ENCODE assay signal across 11 cellular contexts in genomic region chr22:32649515-32650200, GRCh38.
DNase-seq lines count a peak whose midpoint lies in the region; ATAC-seq and TF ChIP-seq lines count a peak whose summit lies in the region.
"Had no signal": no experiment of that assay in that cellular context is flagged by ENCODE, and none has a peak within 500 bp of the region (broad histone marks: within the 10 kb centered on the region; RNA-seq: fewer than 3 reads in every experiment).

No MANE protein-coding gene starts in this region.

- H3K9me3 ChIP-seq in skeletal muscle tissue (ENCODE audit: control insufficient read depth in 3 of 3, low read length in 3 of 3) = peaks cover 0 to 6% (median 0%) of the 10 kb centered on the region in 3 donors

- ATAC-seq in naive thymus-derived CD8-positive, alpha-beta T cell = no peak
- no peak for ATAC-seq in GM18907 (IDR thresholded peaks at IDR 0.05; ENCODE audit: unreplicated experiment)

- no peak for TF ChIP-seq CTCF in fibroblast of the aortic adventitia (IDR thresholded peaks at IDR 0.05; ENCODE audit: insufficient read depth, low read length)

- peak; percentile 78 for DNase-seq in EL
- DNase-seq in MV-4-11 (lab: John Stamatoyannopoulos, UW) = peak; percentile 94
- DNase-seq in fibroblast of the aortic adventitia (ENCODE audit: low read depth) = peak; percentile 29
- no peak for DNase-seq in dermis blood vessel endothelial cell
- DNase-seq in naive thymus-derived CD8-positive, alpha-beta T cell = no peak
- no peak for DNase-seq in NCI-H345 treated with DMSO at 0.1 percent for 48 hours (lab: John Stamatoyannopoulos, UW; ENCODE audit: unreplicated experiment)
- DNase-seq: DMS79, NCI-H510A had no signal

- peaks cover 0 to 3% (median 2%) of the 10 kb centered on the region in 3 donors for H3K4me1 ChIP-seq in skeletal muscle tissue (ENCODE audit: control insufficient read depth in 3 of 3, insufficient read depth in 3 of 3, low read length in 3 of 3)

- H3K9ac ChIP-seq in skeletal muscle tissue (ENCODE audit: low read depth in 1 of 3, low read length in 3 of 3) = no peak overlapping the region

- H3K4me3 Mint-ChIP-seq in naive thymus-derived CD8-positive, alpha-beta T cell = no peak overlapping the region
- H3K4me3 Mint-ChIP-seq: dendritic cell treated with granulocyte-macrophage colony-stimulating factor and Interleukin-4, amounts not matched to agents 40 ng/mL and 50 ng/mL, for 4 days had no signal

- H3K4me3 ChIP-seq in fibroblast of the aortic adventitia (ENCODE audit: low read depth, low read length) (no peak overlapping the region), skeletal muscle tissue (ENCODE audit: low read length in 3 of 3) (no peak overlapping the region)

- no peaks in the 10 kb centered on the region for H3K36me3 ChIP-seq in skeletal muscle tissue (ENCODE audit: control insufficient read depth in 3 of 3, insufficient read depth in 3 of 3, low read length in 3 of 3)

- no peaks in the 10 kb centered on the region for H3K27me3 ChIP-seq in skeletal muscle tissue (ENCODE audit: control insufficient read depth in 3 of 3, insufficient read depth in 3 of 3, low read length in 3 of 3)

- H3K9me3 Mint-ChIP-seq in naive thymus-derived CD8-positive, alpha-beta T cell = peaks cover 0 to 2% (median 0%) of the 10 kb centered on the region in 9 donors

- H3K4me1 Mint-ChIP-seq in naive thymus-derived CD8-positive, alpha-beta T cell = peaks cover 3 to 10% (median 4%) of the 10 kb centered on the region in 4 donors

- peak overlapping the region; percentile 12 for H3K27ac ChIP-seq in skeletal muscle tissue (ENCODE audit: low read depth, low read length)

- POLR2A ChIA-PET in naive thymus-derived CD8-positive, alpha-beta T cell (lab: Charles Lee) = no interaction called here

- peaks cover 0 to 2% (median 0%) of the 10 kb centered on the region in 5 donors for H3K27me3 Mint-ChIP-seq in naive thymus-derived CD8-positive, alpha-beta T cell
- H3K27me3 Mint-ChIP-seq: dendritic cell treated with granulocyte-macrophage colony-stimulating factor and Interleukin-4, amounts not matched to agents 40 ng/mL and 50 ng/mL, for 4 days had no signal

- peaks cover 0 to 1% (median 0%) of the 10 kb centered on the region in 3 donors for H3K36me3 Mint-ChIP-seq in naive thymus-derived CD8-positive, alpha-beta T cell

- H3K27ac Mint-ChIP-seq in naive thymus-derived CD8-positive, alpha-beta T cell = peak overlapping the region in 1 of 10 donors; percentile 20
- H3K27ac Mint-ChIP-seq: dendritic cell treated with granulocyte-macrophage colony-stimulating factor and Interleukin-4, amounts not matched to agents 40 ng/mL and 50 ng/mL, for 4 days had no signal

Comparison
In these comparisons a context has a peak if more than half of its experiments do, and no peak if none do; other contexts are left out.
1. DNase-seq: peak in EL (single experiment), MV-4-11 (single experiment) and fibroblast of the aortic adventitia (single experiment); none in dermis blood vessel endothelial cell (single experiment), naive thymus-derived CD8-positive, alpha-beta T cell (0 of 10) and NCI-H345 treated with DMSO at 0.1 percent for 48 hours (single experiment).